In genomic region chr1:93502561-93502960, GRCh38 we compare ENCODE assay signal across 13 cellular contexts.
"Had no signal": no experiment of that assay in that cellular context is flagged by ENCODE, and none has a peak within 500 bp of the region (broad histone marks: within the 10 kb centered on the region; RNA-seq: fewer than 3 reads in every experiment).

No MANE protein-coding gene starts in this region.

- H3K4me3 Mint-ChIP-seq: activated T-cell treated with anti-CD3 and anti-CD28 coated beads, Interleukin-2, amount 50 U/mL, for 4 hours; naive B cell had no signal

- DNase-seq: activated CD4-positive, alpha-beta T cell treated with anti-CD3 and anti-CD28 coated beads for 1 hour; activated CD4-positive, alpha-beta T cell treated with anti-CD3 and anti-CD28 coated beads, Interleukin-2, amount 50 U/mL, for 48 hours; activated effector memory CD4-positive, alpha-beta T cell treated with anti-CD3 and anti-CD28 coated beads, Interleukin-2, amount 50 U/mL, for 16 hours; activated T-cell treated with anti-CD3 and anti-CD28 coated beads, Interleukin-2, amount 50 U/mL, for 4 hours; gastrocnemius medialis; lower lobe of right lung; naive B cell; posterior cingulate gyrus; right cardiac atrium; small intestine had no signal

- ATAC-seq: activated naive CD4-positive, alpha-beta T cell treated with anti-CD3 and anti-CD28 coated beads, Interleukin-2, amount 50 U/mL, for 72 hours; activated T-cell treated with anti-CD3 and anti-CD28 coated beads, Interleukin-2, amount 50 U/mL, for 4 hours; gastrocnemius medialis; lower lobe of right lung; right cardiac atrium had no signal

- H3K27ac ChIP-seq: gastrocnemius medialis, hepatocyte, lower lobe of right lung, neutrophil had no signal

- H3K27me3 ChIP-seq: gastrocnemius medialis, hepatocyte, neutrophil had no signal

- H3K36me3 Mint-ChIP-seq: activated naive CD4-positive, alpha-beta T cell treated with anti-CD3 and anti-CD28 coated beads, Interleukin-2, amount 50 U/mL, for 72 hours had no signal

- H3K36me3 ChIP-seq: gastrocnemius medialis, lower lobe of right lung, neutrophil had no signal

- H3K9me3 ChIP-seq: gastrocnemius medialis, lower lobe of right lung, neutrophil had no signal

- H3K27me3 Mint-ChIP-seq: naive B cell had no signal

- H3K4me2 ChIP-seq: hepatocyte had no signal

- H3K4me3 ChIP-seq: gastrocnemius medialis, hepatocyte, lower lobe of right lung had no signal

- H2AFZ ChIP-seq: hepatocyte had no signal

- H3K4me1 Mint-ChIP-seq: naive B cell had no signal

- H3K27ac Mint-ChIP-seq: activated naive CD4-positive, alpha-beta T cell treated with anti-CD3 and anti-CD28 coated beads, Interleukin-2, amount 50 U/mL, for 72 hours; naive B cell had no signal

- H3K9me3 Mint-ChIP-seq: activated naive CD4-positive, alpha-beta T cell treated with anti-CD3 and anti-CD28 coated beads, Interleukin-2, amount 50 U/mL, for 72 hours; activated T-cell treated with anti-CD3 and anti-CD28 coated beads, Interleukin-2, amount 50 U/mL, for 4 hours; naive B cell had no signal
